In the genomic region with DNA sequence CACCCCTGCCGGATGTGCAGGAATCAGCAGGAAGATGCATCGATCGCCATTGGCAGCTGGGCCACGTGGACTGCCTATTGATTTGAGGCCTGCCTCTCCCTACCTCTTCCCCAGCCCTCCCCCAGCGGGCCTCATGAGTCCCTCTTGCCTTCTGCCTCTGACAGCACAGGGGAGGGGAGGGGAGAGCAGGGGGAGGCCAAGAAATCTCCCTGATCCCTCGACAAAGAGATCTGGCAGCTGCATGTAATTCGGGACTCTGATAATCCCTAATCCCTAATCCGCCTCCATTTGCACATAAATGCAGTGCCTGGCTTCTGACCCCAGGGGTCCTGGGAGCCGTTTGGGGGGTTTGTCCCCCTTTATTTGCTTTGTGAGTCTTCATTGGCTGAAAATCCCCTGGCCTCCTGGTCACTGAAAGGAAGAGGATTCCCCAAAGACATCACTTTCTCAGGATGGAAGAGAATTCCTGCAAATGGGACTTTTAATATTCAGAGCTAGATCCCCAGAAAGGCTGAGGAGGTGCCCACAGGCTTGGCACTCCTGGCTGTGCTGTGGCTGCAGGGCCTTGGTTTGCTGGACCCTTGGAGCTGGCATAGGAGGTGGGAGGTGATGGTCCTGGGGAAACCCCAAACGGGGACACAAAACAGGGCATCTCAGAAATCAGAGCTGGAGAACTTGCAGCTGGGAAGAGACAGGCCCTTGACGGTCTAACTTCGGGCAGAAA, we compare ENCODE assay signal across 1 cellular context.
TF ChIP-seq lines count a peak whose summit lies in the region.

No MANE protein-coding gene starts in this region.

TF ChIP-seq in WTC11, 78 proteins besides CTCF, POLR2A, EP300 and RAD21 (continued from another document):
- TF ChIP-seq, protein P1, sequence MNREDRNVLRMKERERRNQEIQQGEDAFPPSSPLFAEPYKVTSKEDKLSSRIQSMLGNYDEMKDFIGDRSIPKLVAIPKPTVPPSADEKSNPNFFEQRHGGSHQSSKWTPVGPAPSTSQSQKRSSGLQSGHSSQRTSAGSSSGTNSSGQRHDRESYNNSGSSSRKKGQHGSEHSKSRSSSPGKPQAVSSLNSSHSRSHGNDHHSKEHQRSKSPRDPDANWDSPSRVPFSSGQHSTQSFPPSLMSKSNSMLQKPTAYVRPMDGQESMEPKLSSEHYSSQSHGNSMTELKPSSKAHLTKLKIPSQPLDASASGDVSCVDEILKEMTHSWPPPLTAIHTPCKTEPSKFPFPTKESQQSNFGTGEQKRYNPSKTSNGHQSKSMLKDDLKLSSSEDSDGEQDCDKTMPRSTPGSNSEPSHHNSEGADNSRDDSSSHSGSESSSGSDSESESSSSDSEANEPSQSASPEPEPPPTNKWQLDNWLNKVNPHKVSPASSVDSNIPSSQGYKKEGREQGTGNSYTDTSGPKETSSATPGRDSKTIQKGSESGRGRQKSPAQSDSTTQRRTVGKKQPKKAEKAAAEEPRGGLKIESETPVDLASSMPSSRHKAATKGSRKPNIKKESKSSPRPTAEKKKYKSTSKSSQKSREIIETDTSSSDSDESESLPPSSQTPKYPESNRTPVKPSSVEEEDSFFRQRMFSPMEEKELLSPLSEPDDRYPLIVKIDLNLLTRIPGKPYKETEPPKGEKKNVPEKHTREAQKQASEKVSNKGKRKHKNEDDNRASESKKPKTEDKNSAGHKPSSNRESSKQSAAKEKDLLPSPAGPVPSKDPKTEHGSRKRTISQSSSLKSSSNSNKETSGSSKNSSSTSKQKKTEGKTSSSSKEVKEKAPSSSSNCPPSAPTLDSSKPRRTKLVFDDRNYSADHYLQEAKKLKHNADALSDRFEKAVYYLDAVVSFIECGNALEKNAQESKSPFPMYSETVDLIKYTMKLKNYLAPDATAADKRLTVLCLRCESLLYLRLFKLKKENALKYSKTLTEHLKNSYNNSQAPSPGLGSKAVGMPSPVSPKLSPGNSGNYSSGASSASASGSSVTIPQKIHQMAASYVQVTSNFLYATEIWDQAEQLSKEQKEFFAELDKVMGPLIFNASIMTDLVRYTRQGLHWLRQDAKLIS (CRISPR knock-in tag; IDR thresholded peaks at IDR 0.05; ENCODE audit: borderline replicate concordance): 0 out of 2 replicates have a peak, but pooled peaks have one; percentile 53
- no peak for TF ChIP-seq NR2C2 (CRISPR knock-in tag; IDR thresholded peaks at IDR 0.05)
- peak; percentile 55; the same call in 1 of the 2 replicates for TF ChIP-seq FOXK1 (CRISPR knock-in tag; IDR thresholded peaks at IDR 0.05)
- TF ChIP-seq NR3C1 (CRISPR knock-in tag; conservative IDR thresholded peaks at IDR 0.05; ENCODE audit: low read depth): 0 out of 2 replicates have a peak, but pooled peaks have one; percentile 76
- TF ChIP-seq, protein P2, sequence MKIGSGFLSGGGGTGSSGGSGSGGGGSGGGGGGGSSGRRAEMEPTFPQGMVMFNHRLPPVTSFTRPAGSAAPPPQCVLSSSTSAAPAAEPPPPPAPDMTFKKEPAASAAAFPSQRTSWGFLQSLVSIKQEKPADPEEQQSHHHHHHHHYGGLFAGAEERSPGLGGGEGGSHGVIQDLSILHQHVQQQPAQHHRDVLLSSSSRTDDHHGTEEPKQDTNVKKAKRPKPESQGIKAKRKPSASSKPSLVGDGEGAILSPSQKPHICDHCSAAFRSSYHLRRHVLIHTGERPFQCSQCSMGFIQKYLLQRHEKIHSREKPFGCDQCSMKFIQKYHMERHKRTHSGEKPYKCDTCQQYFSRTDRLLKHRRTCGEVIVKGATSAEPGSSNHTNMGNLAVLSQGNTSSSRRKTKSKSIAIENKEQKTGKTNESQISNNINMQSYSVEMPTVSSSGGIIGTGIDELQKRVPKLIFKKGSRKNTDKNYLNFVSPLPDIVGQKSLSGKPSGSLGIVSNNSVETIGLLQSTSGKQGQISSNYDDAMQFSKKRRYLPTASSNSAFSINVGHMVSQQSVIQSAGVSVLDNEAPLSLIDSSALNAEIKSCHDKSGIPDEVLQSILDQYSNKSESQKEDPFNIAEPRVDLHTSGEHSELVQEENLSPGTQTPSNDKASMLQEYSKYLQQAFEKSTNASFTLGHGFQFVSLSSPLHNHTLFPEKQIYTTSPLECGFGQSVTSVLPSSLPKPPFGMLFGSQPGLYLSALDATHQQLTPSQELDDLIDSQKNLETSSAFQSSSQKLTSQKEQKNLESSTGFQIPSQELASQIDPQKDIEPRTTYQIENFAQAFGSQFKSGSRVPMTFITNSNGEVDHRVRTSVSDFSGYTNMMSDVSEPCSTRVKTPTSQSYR (CRISPR knock-in tag; IDR thresholded peaks at IDR 0.05): no peak
- TF ChIP-seq, protein P3, sequence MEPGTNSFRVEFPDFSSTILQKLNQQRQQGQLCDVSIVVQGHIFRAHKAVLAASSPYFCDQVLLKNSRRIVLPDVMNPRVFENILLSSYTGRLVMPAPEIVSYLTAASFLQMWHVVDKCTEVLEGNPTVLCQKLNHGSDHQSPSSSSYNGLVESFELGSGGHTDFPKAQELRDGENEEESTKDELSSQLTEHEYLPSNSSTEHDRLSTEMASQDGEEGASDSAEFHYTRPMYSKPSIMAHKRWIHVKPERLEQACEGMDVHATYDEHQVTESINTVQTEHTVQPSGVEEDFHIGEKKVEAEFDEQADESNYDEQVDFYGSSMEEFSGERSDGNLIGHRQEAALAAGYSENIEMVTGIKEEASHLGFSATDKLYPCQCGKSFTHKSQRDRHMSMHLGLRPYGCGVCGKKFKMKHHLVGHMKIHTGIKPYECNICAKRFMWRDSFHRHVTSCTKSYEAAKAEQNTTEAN (CRISPR knock-in tag; IDR thresholded peaks at IDR 0.05): no peak
- no peak for TF ChIP-seq ATF1 (CRISPR knock-in tag; IDR thresholded peaks at IDR 0.05)
- no peak for TF ChIP-seq TCF7 (CRISPR knock-in tag; IDR thresholded peaks at IDR 0.05; ENCODE audit: low read depth)
- TF ChIP-seq, protein P4, sequence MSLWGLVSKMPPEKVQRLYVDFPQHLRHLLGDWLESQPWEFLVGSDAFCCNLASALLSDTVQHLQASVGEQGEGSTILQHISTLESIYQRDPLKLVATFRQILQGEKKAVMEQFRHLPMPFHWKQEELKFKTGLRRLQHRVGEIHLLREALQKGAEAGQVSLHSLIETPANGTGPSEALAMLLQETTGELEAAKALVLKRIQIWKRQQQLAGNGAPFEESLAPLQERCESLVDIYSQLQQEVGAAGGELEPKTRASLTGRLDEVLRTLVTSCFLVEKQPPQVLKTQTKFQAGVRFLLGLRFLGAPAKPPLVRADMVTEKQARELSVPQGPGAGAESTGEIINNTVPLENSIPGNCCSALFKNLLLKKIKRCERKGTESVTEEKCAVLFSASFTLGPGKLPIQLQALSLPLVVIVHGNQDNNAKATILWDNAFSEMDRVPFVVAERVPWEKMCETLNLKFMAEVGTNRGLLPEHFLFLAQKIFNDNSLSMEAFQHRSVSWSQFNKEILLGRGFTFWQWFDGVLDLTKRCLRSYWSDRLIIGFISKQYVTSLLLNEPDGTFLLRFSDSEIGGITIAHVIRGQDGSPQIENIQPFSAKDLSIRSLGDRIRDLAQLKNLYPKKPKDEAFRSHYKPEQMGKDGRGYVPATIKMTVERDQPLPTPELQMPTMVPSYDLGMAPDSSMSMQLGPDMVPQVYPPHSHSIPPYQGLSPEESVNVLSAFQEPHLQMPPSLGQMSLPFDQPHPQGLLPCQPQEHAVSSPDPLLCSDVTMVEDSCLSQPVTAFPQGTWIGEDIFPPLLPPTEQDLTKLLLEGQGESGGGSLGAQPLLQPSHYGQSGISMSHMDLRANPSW (CRISPR knock-in tag; conservative IDR thresholded peaks at IDR 0.05; ENCODE audit: low read depth): 0 out of 2 replicates have a peak, but pooled peaks have one; percentile 44
- TF ChIP-seq, protein P5, sequence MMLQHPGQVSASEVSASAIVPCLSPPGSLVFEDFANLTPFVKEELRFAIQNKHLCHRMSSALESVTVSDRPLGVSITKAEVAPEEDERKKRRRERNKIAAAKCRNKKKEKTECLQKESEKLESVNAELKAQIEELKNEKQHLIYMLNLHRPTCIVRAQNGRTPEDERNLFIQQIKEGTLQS (CRISPR knock-in tag; conservative IDR thresholded peaks at IDR 0.05): no peak
- TF ChIP-seq, protein P6, sequence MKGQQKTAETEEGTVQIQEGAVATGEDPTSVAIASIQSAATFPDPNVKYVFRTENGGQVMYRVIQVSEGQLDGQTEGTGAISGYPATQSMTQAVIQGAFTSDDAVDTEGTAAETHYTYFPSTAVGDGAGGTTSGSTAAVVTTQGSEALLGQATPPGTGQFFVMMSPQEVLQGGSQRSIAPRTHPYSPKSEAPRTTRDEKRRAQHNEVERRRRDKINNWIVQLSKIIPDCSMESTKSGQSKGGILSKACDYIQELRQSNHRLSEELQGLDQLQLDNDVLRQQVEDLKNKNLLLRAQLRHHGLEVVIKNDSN (CRISPR knock-in tag; IDR thresholded peaks at IDR 0.05): peak; percentile 59
